Comparison of ENCODE assay signal across 1 cellular context in the genomic region with DNA sequence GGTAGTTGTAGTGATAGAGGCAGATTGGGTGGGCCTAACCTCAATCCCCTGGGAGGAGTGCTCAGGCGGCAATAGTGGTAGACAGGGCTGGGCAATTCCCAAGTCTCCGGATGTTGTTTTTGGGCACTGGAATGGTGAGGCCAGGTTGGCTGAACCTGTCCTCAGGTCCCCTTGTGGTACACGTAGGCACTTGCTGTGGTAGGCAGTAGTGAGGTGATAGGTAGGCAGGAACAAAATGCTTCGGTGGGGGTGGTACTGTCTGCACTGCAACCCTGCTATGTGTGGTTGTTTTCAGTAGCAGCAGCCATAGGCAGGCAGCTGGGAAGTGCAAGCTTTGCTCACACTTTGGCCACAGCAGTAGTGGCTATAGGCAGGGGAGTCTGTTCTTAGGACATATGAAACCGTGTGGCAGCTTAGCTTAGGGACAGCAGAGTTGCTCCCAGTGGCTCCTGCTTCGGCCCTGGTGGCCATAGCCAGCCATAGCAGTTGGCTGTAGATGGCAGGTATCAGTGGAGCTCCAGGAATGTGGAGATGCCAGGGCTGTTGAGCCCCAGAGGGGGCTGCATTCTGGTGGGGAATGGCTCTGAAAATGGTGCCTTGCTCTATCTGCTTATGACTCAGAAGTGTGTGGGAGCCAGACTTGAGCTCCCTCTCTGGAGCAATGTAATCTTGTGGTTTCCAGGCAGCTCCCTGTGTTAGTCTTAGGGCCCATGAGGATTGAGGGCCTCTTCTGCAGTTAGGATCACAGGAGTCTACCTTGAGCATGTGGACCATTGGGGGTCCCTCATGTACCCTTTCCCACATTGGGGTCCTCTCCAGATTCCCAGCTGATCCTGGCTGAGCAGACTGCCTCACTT.
TF ChIP-seq lines count a peak whose summit lies in the region.

No MANE protein-coding gene starts in this region.

TF ChIP-seq in WTC11, 78 proteins besides CTCF, POLR2A, EP300 and RAD21 (continued from another document):
- TF ChIP-seq PRDM15 (CRISPR knock-in tag; IDR thresholded peaks at IDR 0.05) (no peak), GABPB1 (CRISPR knock-in tag; IDR thresholded peaks at IDR 0.05) (no peak)
